Comparison of ENCODE assay signal across 9 cellular contexts in genomic region chr16:27779719-27780161, GRCh38.
A peak's percentile ranks its signal among the peaks of the same experiment; 100 is the strongest.
DNase-seq lines count a peak whose midpoint lies in the region; ATAC-seq and TF ChIP-seq lines count a peak whose summit lies in the region.
"Had no signal": no experiment of that assay in that cellular context is flagged by ENCODE, and none has a peak within 500 bp of the region (broad histone marks: within the 10 kb centered on the region; RNA-seq: fewer than 3 reads in every experiment).

No MANE protein-coding gene starts in this region.

- no peaks in the 10 kb centered on the region for H3K9me3 ChIP-seq in neural cell (ENCODE audit: low read length)

- H3K36me3 ChIP-seq in neural cell (ENCODE audit: insufficient read depth, low read length) = no peaks in the 10 kb centered on the region

- no peak overlapping the region for H3K4me3 ChIP-seq in neural cell (ENCODE audit: low read length)

- H4K20me1 ChIP-seq in neural cell (ENCODE audit: insufficient read depth) = no peaks in the 10 kb centered on the region

- H3K79me2 ChIP-seq in neural cell (replicated peaks; ENCODE audit: insufficient read depth, low read length) = no peaks in the 10 kb centered on the region

- TF ChIP-seq EP300 in neural cell (conservative IDR thresholded peaks at IDR 0.05; ENCODE audit: poor library complexity, severe bottlenecking) = no peak

- no peak overlapping the region for H3K9ac ChIP-seq in neural cell (ENCODE audit: low read length)

- no peaks in the 10 kb centered on the region for H3K9me2 ChIP-seq in neural cell (ENCODE audit: insufficient read depth, low read length)

- no peaks in the 10 kb centered on the region for H3K9me3 Mint-ChIP-seq in endothelial cell (ENCODE audit: unreplicated experiment)

- H3K4me3 Mint-ChIP-seq in endothelial cell (ENCODE audit: unreplicated experiment) = no peak overlapping the region

- H2AFZ ChIP-seq in neural cell (ENCODE audit: low read depth, low read length) = no peak overlapping the region

- peaks cover 2% of the 10 kb centered on the region for H3K27me3 Mint-ChIP-seq in endothelial cell (ENCODE audit: unreplicated experiment)

- no peaks in the 10 kb centered on the region for H3K36me3 Mint-ChIP-seq in endothelial cell (ENCODE audit: low read depth, unreplicated experiment)

- H3K27ac ChIP-seq in neural cell (ENCODE audit: low read length) = no peak overlapping the region

- TF ChIP-seq RAD21 in neural cell (conservative IDR thresholded peaks at IDR 0.05) = peak; percentile 51

- no peaks in the 10 kb centered on the region for H3K4me1 Mint-ChIP-seq in endothelial cell (ENCODE audit: unreplicated experiment)

- TF ChIP-seq CTCF in endothelial cell (IDR thresholded peaks at IDR 0.05; ENCODE audit: unreplicated experiment) = peak; percentile 40
- TF ChIP-seq CTCF in neural cell (IDR thresholded peaks at IDR 0.05; ENCODE audit: poor library complexity, severe bottlenecking) = peak; percentile 54

- no peak overlapping the region for H3K4me2 ChIP-seq in neural cell (ENCODE audit: low read length)

- H3K27me3 ChIP-seq in neural cell (ENCODE audit: insufficient read depth, low read depth, low read length) = no peaks in the 10 kb centered on the region

- no peak overlapping the region for H3K27ac Mint-ChIP-seq in endothelial cell (ENCODE audit: unreplicated experiment)

- peak; percentile 9 for DNase-seq in DMS114 treated with DMSO at 0.1 percent for 48 hours (lab: John Stamatoyannopoulos, UW; ENCODE audit: unreplicated experiment)
- peak; percentile 86 to 89 for DNase-seq in NCI-H524 (lab: John Stamatoyannopoulos, UW)
- DNase-seq in endothelial cell (ENCODE audit: low spot score) = peak; percentile 75
- no peak for DNase-seq in stimulated activated CD4-positive, alpha-beta T cell treated with anti-CD3 and anti-CD28 coated beads, Interleukin-4, amount 100 ng/mL, for 4 hours
- DNase-seq in stimulated activated naive CD8-positive, alpha-beta T cell treated with anti-CD3 and anti-CD28 coated beads, Interleukin-15, Interleukin-2, amounts not matched to agents 100 U/mL and 50 U/mL, for 24 hours = no peak
- DNase-seq: activated CD8-positive, alpha-beta memory T cell treated with anti-CD3 and anti-CD28 coated beads for 24 hours had no signal

- H3F3A ChIP-seq in neural cell (ENCODE audit: insufficient read depth, low read length, poor library complexity, severe bottlenecking) = no peaks in the 10 kb centered on the region

- ATAC-seq in GM18907 (IDR thresholded peaks at IDR 0.05; ENCODE audit: unreplicated experiment) (no peak), HG03025 (IDR thresholded peaks at IDR 0.05; ENCODE audit: low FRiP score, unreplicated experiment) (no peak)
- no peak for ATAC-seq in stimulated activated naive CD8-positive, alpha-beta T cell treated with anti-CD3 and anti-CD28 coated beads, Interleukin-15, Interleukin-2, amounts not matched to agents 100 U/mL and 50 U/mL, for 24 hours

TF ChIP-seq in neural cell, 6 proteins besides CTCF, POLR2A, EP300 and RAD21:
- no peak for TF ChIP-seq EZH2 (IDR thresholded peaks at IDR 0.05; ENCODE audit: borderline replicate concordance, insufficient read depth, low read length, poor library complexity, severe bottlenecking)
- no peak for TF ChIP-seq TAF1 (IDR thresholded peaks at IDR 0.05; ENCODE audit: low read depth)
- peak; percentile 61 for TF ChIP-seq SMC3 (conservative IDR thresholded peaks at IDR 0.05; ENCODE audit: poor library complexity)
- TF ChIP-seq POLR2AphosphoS5 (IDR thresholded peaks at IDR 0.05) = no peak
- TF ChIP-seq MXI1 (conservative IDR thresholded peaks at IDR 0.05; ENCODE audit: poor library complexity, severe bottlenecking) = no peak
- TF ChIP-seq, protein P1, sequence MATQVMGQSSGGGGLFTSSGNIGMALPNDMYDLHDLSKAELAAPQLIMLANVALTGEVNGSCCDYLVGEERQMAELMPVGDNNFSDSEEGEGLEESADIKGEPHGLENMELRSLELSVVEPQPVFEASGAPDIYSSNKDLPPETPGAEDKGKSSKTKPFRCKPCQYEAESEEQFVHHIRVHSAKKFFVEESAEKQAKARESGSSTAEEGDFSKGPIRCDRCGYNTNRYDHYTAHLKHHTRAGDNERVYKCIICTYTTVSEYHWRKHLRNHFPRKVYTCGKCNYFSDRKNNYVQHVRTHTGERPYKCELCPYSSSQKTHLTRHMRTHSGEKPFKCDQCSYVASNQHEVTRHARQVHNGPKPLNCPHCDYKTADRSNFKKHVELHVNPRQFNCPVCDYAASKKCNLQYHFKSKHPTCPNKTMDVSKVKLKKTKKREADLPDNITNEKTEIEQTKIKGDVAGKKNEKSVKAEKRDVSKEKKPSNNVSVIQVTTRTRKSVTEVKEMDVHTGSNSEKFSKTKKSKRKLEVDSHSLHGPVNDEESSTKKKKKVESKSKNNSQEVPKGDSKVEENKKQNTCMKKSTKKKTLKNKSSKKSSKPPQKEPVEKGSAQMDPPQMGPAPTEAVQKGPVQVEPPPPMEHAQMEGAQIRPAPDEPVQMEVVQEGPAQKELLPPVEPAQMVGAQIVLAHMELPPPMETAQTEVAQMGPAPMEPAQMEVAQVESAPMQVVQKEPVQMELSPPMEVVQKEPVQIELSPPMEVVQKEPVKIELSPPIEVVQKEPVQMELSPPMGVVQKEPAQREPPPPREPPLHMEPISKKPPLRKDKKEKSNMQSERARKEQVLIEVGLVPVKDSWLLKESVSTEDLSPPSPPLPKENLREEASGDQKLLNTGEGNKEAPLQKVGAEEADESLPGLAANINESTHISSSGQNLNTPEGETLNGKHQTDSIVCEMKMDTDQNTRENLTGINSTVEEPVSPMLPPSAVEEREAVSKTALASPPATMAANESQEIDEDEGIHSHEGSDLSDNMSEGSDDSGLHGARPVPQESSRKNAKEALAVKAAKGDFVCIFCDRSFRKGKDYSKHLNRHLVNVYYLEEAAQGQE (IDR thresholded peaks at IDR 0.05; ENCODE audit: borderline replicate concordance) = no peak

Comparison
In these comparisons a context has a peak if more than half of its experiments do, and no peak if none do; other contexts are left out.
1. DNase-seq: peak in DMS114 treated with DMSO at 0.1 percent for 48 hours (single experiment), NCI-H524 (2 of 2) and endothelial cell (single experiment); none in stimulated activated CD4-positive, alpha-beta T cell treated with anti-CD3 and anti-CD28 coated beads, Interleukin-4, amount 100 ng/mL, for 4 hours (0 of 2) and stimulated activated naive CD8-positive, alpha-beta T cell treated with anti-CD3 and anti-CD28 coated beads, Interleukin-15, Interleukin-2, amounts not matched to agents 100 U/mL and 50 U/mL, for 24 hours (single experiment).